ENCODE assay signal across 8 cellular contexts in the genomic region with DNA sequence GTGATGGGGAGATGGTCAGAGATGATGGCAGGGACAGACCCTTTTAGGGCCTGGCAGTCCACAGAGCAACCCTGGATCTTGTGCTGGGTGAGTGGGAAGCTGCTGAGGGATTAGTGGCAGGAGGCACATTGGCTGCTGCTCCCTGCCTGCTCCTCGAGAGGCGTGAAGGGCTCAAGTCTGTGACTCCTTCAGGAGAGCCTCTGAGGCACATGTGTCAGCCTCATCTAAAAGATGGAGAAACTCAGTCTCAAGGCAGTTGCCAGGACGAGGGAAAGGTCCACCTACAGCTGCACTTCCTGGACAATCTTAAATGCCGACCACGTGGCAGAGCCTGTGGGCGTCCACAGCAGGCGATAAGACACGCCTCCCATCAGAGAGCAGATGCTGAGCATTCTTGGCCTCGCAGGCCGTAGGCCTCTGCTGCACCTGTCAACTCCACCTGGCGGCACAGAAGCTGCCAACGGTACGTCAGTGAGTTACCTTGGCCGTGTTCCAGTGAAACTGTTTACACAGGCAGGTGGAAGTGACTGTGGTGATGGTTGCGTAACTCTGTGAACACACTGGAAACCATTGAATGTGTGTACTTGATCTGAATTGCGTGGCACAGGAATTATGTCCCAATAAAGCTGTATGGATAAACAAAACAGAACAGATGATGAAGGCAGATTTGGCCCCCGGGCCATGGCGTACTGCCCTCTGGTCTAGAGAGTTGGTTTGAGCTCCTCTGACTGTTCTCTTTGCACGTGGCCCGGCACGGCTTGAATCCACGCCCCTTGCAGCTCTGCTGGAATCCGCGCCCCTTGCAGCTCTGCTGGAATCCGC.
DNase-seq lines count a peak whose midpoint lies in the region; ATAC-seq, FAIRE-seq and TF ChIP-seq lines count a peak whose summit lies in the region.

No MANE protein-coding gene starts in this region.

- peak; percentile 23 to 32 (median 28) for TF ChIP-seq CTCF in right lobe of liver (IDR thresholded peaks at IDR 0.05)

- H3K4me1 Mint-ChIP-seq in activated naive CD4-positive, alpha-beta T cell treated with anti-CD3 and anti-CD28 coated beads for 36 hours (ENCODE audit: low read depth): peaks cover 6% of the 10 kb centered on the region

- 37% methylated on average over 21 of the region's 25 CpGs for WGBS in right lobe of liver (ENCODE audit: insufficient coverage, low coverage, low lambda C conversion rate, missing lambda C conversion rate)

- no peaks in the 10 kb centered on the region for H3K36me3 ChIP-seq in right lobe of liver

- no peaks in the 10 kb centered on the region for H3K9me3 ChIP-seq in right lobe of liver

- peaks cover 35% of the 10 kb centered on the region for H3K36me3 Mint-ChIP-seq in activated naive CD4-positive, alpha-beta T cell treated with anti-CD3 and anti-CD28 coated beads for 36 hours (ENCODE audit: low read depth)

- no peak overlapping the region for H3K4me3 ChIP-seq in right lobe of liver

- H3K27ac Mint-ChIP-seq in activated naive CD4-positive, alpha-beta T cell treated with anti-CD3 and anti-CD28 coated beads for 36 hours: peak overlapping the region; percentile 57

- no peaks in the 10 kb centered on the region for H3K27me3 ChIP-seq in right lobe of liver

- H3K27me3 Mint-ChIP-seq in activated naive CD4-positive, alpha-beta T cell treated with anti-CD3 and anti-CD28 coated beads for 36 hours (ENCODE audit: low read depth): no peaks in the 10 kb centered on the region

- no peak for TF ChIP-seq POLR2A in right lobe of liver (IDR thresholded peaks at IDR 0.05)

- H3K9me3 Mint-ChIP-seq in activated naive CD4-positive, alpha-beta T cell treated with anti-CD3 and anti-CD28 coated beads for 36 hours: no peaks in the 10 kb centered on the region

- no peak overlapping the region for H3K4me3 Mint-ChIP-seq in activated naive CD4-positive, alpha-beta T cell treated with anti-CD3 and anti-CD28 coated beads for 36 hours

- CTCF ChIA-PET in activated naive CD4-positive, alpha-beta T cell treated with anti-CD3 and anti-CD28 coated beads for 36 hours (lab: Charles Lee): interaction anchor here (0.8 to 6.4 kb wide), 4 partner anchors 13 to 136 kb away, joined by 4 to 32 read pairs (median 6); no protein-coding TSS in a partner anchor

- FAIRE-seq in frontal cortex (lab: Jason Lieb, UNC): no peak

- intact Hi-C loops in activated naive CD4-positive, alpha-beta T cell treated with anti-CD3 and anti-CD28 coated beads for 36 hours (cut with micrococcal nuclease): no loop called here
- intact Hi-C loops in right lobe of liver (cut with DNase I): loop anchor here in 1 of 2 donors (10.0 kb wide), 1 partner anchor 137 kb away; no protein-coding TSS in a partner anchor

- no peak overlapping the region for H3K27ac ChIP-seq in right lobe of liver

- H3K4me1 ChIP-seq in right lobe of liver: no peaks in the 10 kb centered on the region

- peak; percentile 82 to 93 (median 90) for ATAC-seq in right lobe of liver
- no peak for ATAC-seq in HG02938 (IDR thresholded peaks at IDR 0.05; ENCODE audit: unreplicated experiment)
- ATAC-seq in HG03432 (IDR thresholded peaks at IDR 0.05; ENCODE audit: unreplicated experiment): no peak

- peak; percentile 27 for DNase-seq in HT1080 (ENCODE audit: low read depth)
- DNase-seq in NCI-H446 treated with DMSO at 0.1 percent for 48 hours (lab: John Stamatoyannopoulos, UW): peak; percentile 23
- DNase-seq in activated naive CD4-positive, alpha-beta T cell treated with anti-CD3 and anti-CD28 coated beads for 36 hours: peak; percentile 46
- peak; percentile 75 to 88 (median 82) for DNase-seq in right lobe of liver
- no peak for DNase-seq in frontal cortex (ENCODE audit: low spot score in 2 of 2)
- no peak for DNase-seq in RKO (ENCODE audit: low spot score)

Comparison
In these comparisons a context has a peak if more than half of its experiments do, and no peak if none do; other contexts are left out.
1. DNase-seq: peak in HT1080 (single experiment), NCI-H446 treated with DMSO at 0.1 percent for 48 hours (single experiment), activated naive CD4-positive, alpha-beta T cell treated with anti-CD3 and anti-CD28 coated beads for 36 hours (single experiment) and right lobe of liver (3 of 3); none in frontal cortex (0 of 2) and RKO (single experiment).
2. ATAC-seq: peak in right lobe of liver (4 of 4); none in HG02938 (single experiment) and HG03432 (single experiment).